8 cellular contexts compared by ENCODE assay signal in the genomic region with DNA sequence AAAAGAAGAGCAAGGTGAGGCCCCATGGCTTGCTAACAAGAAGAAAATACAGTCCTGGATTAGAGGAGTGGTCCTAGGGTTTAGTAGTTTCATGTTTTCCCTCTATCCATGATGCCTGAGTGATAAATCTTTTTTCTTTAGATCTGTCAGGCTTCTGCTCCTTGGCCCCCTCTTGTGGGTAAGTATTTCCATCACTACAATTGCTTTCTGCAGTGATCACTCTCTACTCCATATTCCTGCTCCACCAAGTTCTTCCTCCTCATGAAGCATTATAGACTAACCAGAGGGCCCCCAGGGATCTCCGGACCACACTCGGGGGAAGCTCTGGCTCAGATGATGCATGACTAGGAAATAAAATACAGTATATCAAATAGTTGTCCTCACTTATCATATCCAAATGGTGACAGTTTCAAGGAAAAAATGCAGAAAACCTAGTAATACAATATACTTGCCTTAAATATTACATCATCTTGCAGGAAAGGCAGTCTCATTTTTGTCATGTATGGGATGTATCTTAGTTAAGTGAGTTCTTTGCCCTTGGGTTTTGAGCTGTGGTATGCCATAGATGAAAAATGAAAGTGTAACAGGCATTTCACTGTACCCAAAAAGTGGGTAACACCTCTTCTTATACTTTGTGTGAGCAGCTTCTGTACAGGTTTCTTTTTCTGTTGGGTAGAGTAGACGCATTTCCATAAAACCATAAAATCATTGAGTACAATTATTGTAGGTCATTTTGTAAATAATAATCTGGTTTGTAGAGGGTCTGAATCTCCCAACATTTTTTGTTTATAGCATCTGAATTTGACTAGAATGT.
DNase-seq lines count a peak whose midpoint lies in the region; ATAC-seq and TF ChIP-seq lines count a peak whose summit lies in the region.

No MANE protein-coding gene starts in this region.

- intact Hi-C loops in heart left ventricle (cut with DNase I) = loop anchor here in 1 of 10 donors (5.0 kb wide), 1 partner anchor 68 kb away; no protein-coding TSS in a partner anchor
- intact Hi-C loops in Panc1 (cut with micrococcal nuclease; ENCODE audit: unreplicated experiment) = no loop called here

- peak in 9 of 12 donors; percentile 12 to 48 (median 35) for TF ChIP-seq CTCF in heart left ventricle (IDR thresholded peaks at IDR 0.05)
- TF ChIP-seq CTCF in right atrium auricular region (IDR thresholded peaks at IDR 0.05) = peak in 1 of 2 donors; percentile 51
- peak; percentile 54 for TF ChIP-seq CTCF in Panc1 (IDR thresholded peaks at IDR 0.05)
- peak; percentile 43 for TF ChIP-seq CTCF in foreskin keratinocyte (conservative IDR thresholded peaks at IDR 0.05)

- H3K4me3 ChIP-seq in heart left ventricle = no peak overlapping the region
- H3K4me3 ChIP-seq in right atrium auricular region = no peak overlapping the region
- no peak overlapping the region for H3K4me3 ChIP-seq in Panc1 (ENCODE audit: low read depth in 2 of 2, low read length in 2 of 2)

- H3K9me3 ChIP-seq in heart left ventricle = no peaks in the 10 kb centered on the region
- H3K9me3 ChIP-seq in right atrium auricular region = no peaks in the 10 kb centered on the region
- H3K9me3 ChIP-seq in Panc1 (ENCODE audit: control insufficient read depth, insufficient read depth, low read depth, low read length) = no peaks in the 10 kb centered on the region

- H3K4me1 ChIP-seq in heart left ventricle (peaks cover 0 to 11% (median 0%) of the 10 kb centered on the region in 12 donors), right atrium auricular region (no peaks in the 10 kb centered on the region), Panc1 (ENCODE audit: control insufficient read depth, insufficient read depth, low read length) (no peaks in the 10 kb centered on the region), foreskin keratinocyte (no peaks in the 10 kb centered on the region)

- CTCF ChIA-PET in Panc1 (lab: Charles Lee) = no interaction called here

- H3K36me3 ChIP-seq in heart left ventricle = no peaks in the 10 kb centered on the region
- H3K36me3 ChIP-seq in right atrium auricular region = no peaks in the 10 kb centered on the region
- H3K36me3 ChIP-seq in Panc1 (ENCODE audit: control insufficient read depth, insufficient read depth, low read length) = no peaks in the 10 kb centered on the region

- in situ Hi-C loops in Panc1 (cut with HindIII; ENCODE audit: low pct_unique_long_range_greater_than_20kb, low sequenced_read_pairs) = no loop called here

- H3K27me3 ChIP-seq in heart left ventricle = no peaks in the 10 kb centered on the region
- no peaks in the 10 kb centered on the region for H3K27me3 ChIP-seq in right atrium auricular region
- H3K27me3 ChIP-seq in Panc1 (ENCODE audit: control insufficient read depth, insufficient read depth, low read length) = no peaks in the 10 kb centered on the region
- no peaks in the 10 kb centered on the region for H3K27me3 ChIP-seq in foreskin keratinocyte

- no TSS peak for BruUV-seq in Panc1 (replicated peaks; lab: Mats Ljungman, UMichigan)

- H3K27ac ChIP-seq in heart left ventricle (peak overlapping the region in 6 of 12 donors; percentile 9 to 71 (median 30)), right atrium auricular region (no peak overlapping the region), Panc1 (ENCODE audit: low read length) (no peak overlapping the region), foreskin keratinocyte (no peak overlapping the region)

- no peak for DNase-seq in heart left ventricle
- no peak for DNase-seq in right atrium auricular region (ENCODE audit: low spot score)
- DNase-seq in Panc1 (ENCODE audit: low read depth, low spot score) = no peak
- no peak for DNase-seq in foreskin keratinocyte
- DNase-seq in cerebellar nuclear complex (lab: John Stamatoyannopoulos, UW) = no peak
- DNase-seq in KG1 (lab: John Stamatoyannopoulos, UW) = no peak

- ATAC-seq in heart left ventricle (peak in 1 of 4 donors; percentile 20), Panc1 (no peak), foreskin keratinocyte (no peak), HG03025 (IDR thresholded peaks at IDR 0.05; ENCODE audit: low FRiP score, unreplicated experiment) (no peak), GM19328 (IDR thresholded peaks at IDR 0.05; ENCODE audit: unreplicated experiment) (no peak)

- POLR2A ChIA-PET in Panc1 (lab: Charles Lee) = no interaction called here

- WGBS in heart left ventricle, 4 donors = 67 to 85% (median 77%) methylated on average over 3 of the region's 3 CpGs

- no peak for TF ChIP-seq POLR2A in heart left ventricle (IDR thresholded peaks at IDR 0.05)
